ENCODE assay signal across 23 cellular contexts in genomic region chr10:95785942-95786669, GRCh38. TPM values are rescaled to one million over a fixed set of nuclear protein-coding genes. Genes with fewer than 3 reads are reported as not detected.
DNase-seq lines count a peak whose midpoint lies in the region; ATAC-seq, FAIRE-seq and TF ChIP-seq lines count a peak whose summit lies in the region.
"Had no signal": no experiment of that assay in that cellular context is flagged by ENCODE, and none has a peak within 500 bp of the region (broad histone marks: within the 10 kb centered on the region; RNA-seq: fewer than 3 reads in every experiment).

No MANE protein-coding gene starts in this region.

- TSS peak; percentile 27 for BruUV-seq in GM12878 (replicated peaks; lab: Mats Ljungman, UMichigan)

- peak overlapping the region; percentile 33 for H3K4me3 Mint-ChIP-seq in activated CD4-positive, alpha-beta T cell treated with anti-CD3 and anti-CD28 coated beads, Interleukin-2, amount 10 ng/mL, durations not matched to agents 24 days and 14 days

- FAIRE-seq in GM12878 (lab: Jason Lieb, UNC): no peak
- FAIRE-seq: endothelial cell of umbilical vein had no signal

- H3K36me3 Mint-ChIP-seq in activated CD4-positive, alpha-beta T cell treated with anti-CD3 and anti-CD28 coated beads, Interleukin-2, amount 10 ng/mL, durations not matched to agents 24 days and 14 days (ENCODE audit: low read depth): peaks cover 8% of the 10 kb centered on the region

- H3K27me3 ChIP-seq in H7 (ENCODE audit: control insufficient read depth, insufficient read depth, low read length) (no peaks in the 10 kb centered on the region), GM12878 (replicated peaks in 1 of 2; ENCODE audit: control insufficient read depth in 2 of 2, insufficient read depth in 2 of 2, low read length in 1 of 2) (no peaks in the 10 kb centered on the region), osteoblast (ENCODE audit: insufficient read depth, low read length) (no peaks in the 10 kb centered on the region)
- H3K27me3 ChIP-seq: BE2C, cardiac muscle cell, left lung, right atrium auricular region had no signal

- no peaks in the 10 kb centered on the region for H3K36me3 ChIP-seq in H7 (replicated peaks; ENCODE audit: control insufficient read depth, insufficient read depth, low read length)
- H3K36me3 ChIP-seq in GM12878 (ENCODE audit: control insufficient read depth in 2 of 2, insufficient read depth in 2 of 2, low read length in 1 of 2): peaks cover 7 to 12% of the 10 kb centered on the region in 2 experiments; a peak in 3 of 4 replicates
- no peaks in the 10 kb centered on the region for H3K36me3 ChIP-seq in osteoblast (ENCODE audit: insufficient read depth, low read length)
- H3K36me3 ChIP-seq: BE2C, cardiac muscle cell, HAP-1, left lung, right atrium auricular region had no signal

- TF ChIP-seq CTCF in GM12878 (IDR thresholded peaks at IDR 0.05 in 2 of 3, conservative IDR thresholded peaks at IDR 0.05 in 1 of 3; ENCODE audit: control insufficient read depth in 2 of 3, extremely low read depth in 1 of 3, insufficient read depth in 1 of 3, low read depth in 3 of 3, low read length in 3 of 3): no peak
- TF ChIP-seq CTCF in osteoblast (IDR thresholded peaks at IDR 0.05; ENCODE audit: extremely low read depth, low read depth, low read length): no peak

- no peak for DNase-seq in activated CD4-positive, alpha-beta T cell treated with anti-CD3 and anti-CD28 coated beads, Interleukin-2, amount 10 ng/mL, durations not matched to agents 24 days and 14 days
- no peak for DNase-seq in activated CD4-positive, alpha-beta T cell treated with anti-CD3 and anti-CD28 coated beads, Interleukin-2, amount 50 U/mL, for 48 hours
- DNase-seq in H7 (peak; percentile 15), GM12878 (ENCODE audit: low read depth, low spot score) (peak; percentile 77), osteoblast (ENCODE audit: insufficient read length, low spot score, missing footprints) (no peak), NCI-H146 (lab: John Stamatoyannopoulos, UW) (no peak), SK-N-DZ (ENCODE audit: low spot score) (no peak)
- DNase-seq: activated CD4-positive, alpha-beta T cell treated with anti-CD3 and anti-CD28 coated beads for 4 hours; amniotic stem cell; BE2C; Calu3; left lung; mucosa of descending colon; NCI-H1105 treated with DMSO at 0.1 percent for 48 hours; NCI-H510A; occipital lobe; stimulated activated CD4-positive, alpha-beta T cell treated with anti-CD3 and anti-CD28 coated beads, Interleukin-12 subunit alpha, Interleukin-12 subunit beta, amount 100 ng/mL, for 4 hours; stimulated activated CD8-positive, alpha-beta memory T cell treated with anti-CD3 and anti-CD28 coated beads, Interleukin-4, amount 100 ng/mL, for 48 hours had no signal

- peaks cover 6% of the 10 kb centered on the region for H3K27me3 Mint-ChIP-seq in activated CD4-positive, alpha-beta T cell treated with anti-CD3 and anti-CD28 coated beads, Interleukin-2, amount 10 ng/mL, durations not matched to agents 24 days and 14 days

- no peak overlapping the region for H2AFZ ChIP-seq in GM12878 (ENCODE audit: control insufficient read depth, low read depth, low read length)
- peak overlapping the region; percentile 28 for H2AFZ ChIP-seq in osteoblast (ENCODE audit: low read length)

- H3K79me2 ChIP-seq in GM12878 (ENCODE audit: control insufficient read depth, insufficient read depth, low read length) (peaks cover 98% of the 10 kb centered on the region), osteoblast (ENCODE audit: insufficient read depth, low read length) (no peaks in the 10 kb centered on the region)

- in situ Hi-C loops in GM12878 (cut with MboI): no loop called here

- SMC1A ChIA-PET in GM12878 (lab: Charles Lee; ENCODE audit: uncharacterized antibody, unreplicated experiment): interaction anchor here (0.7 to 27.8 kb wide), 10 partner anchors 8 to 91 kb away, joined by 3 to 795 read pairs (median 34); partner anchors contain the start of genes ENTPD1 and TCTN3

- TF ChIP-seq EP300 in GM12878 (IDR thresholded peaks at IDR 0.05; ENCODE audit: borderline replicate concordance in 1 of 2, control insufficient read depth in 1 of 2, low read depth in 2 of 2, low read length in 2 of 2): peak in 1 of 2 experiments; percentile 67; a peak in 2 of 4 replicates

- peaks cover 87% of the 10 kb centered on the region for H3K4me1 ChIP-seq in GM12878 (ENCODE audit: control insufficient read depth, insufficient read depth, low read length)
- H3K4me1 ChIP-seq in osteoblast (ENCODE audit: insufficient read depth, low read length): peaks cover 13% of the 10 kb centered on the region
- H3K4me1 ChIP-seq: BE2C, HAP-1, right atrium auricular region had no signal

- H3K4me3 ChIP-seq in H7 (ENCODE audit: insufficient read depth, low read depth, low read length) (no peak overlapping the region), GM12878 (peak overlapping the region; percentile 52), osteoblast (ENCODE audit: insufficient read depth, low read length) (no peak overlapping the region)
- H3K4me3 ChIP-seq: cardiac muscle cell, HAP-1, left lung, mucosa of descending colon, right atrium auricular region had no signal

- peak overlapping the region; percentile 77 for H3K27ac Mint-ChIP-seq in activated CD4-positive, alpha-beta T cell treated with anti-CD3 and anti-CD28 coated beads, Interleukin-2, amount 10 ng/mL, durations not matched to agents 24 days and 14 days

- no peaks in the 10 kb centered on the region; the same call in 2 of the 3 replicates for H3K9me3 ChIP-seq in GM12878 (replicated peaks; ENCODE audit: control insufficient read depth, insufficient read depth, low read length)
- no peaks in the 10 kb centered on the region for H3K9me3 ChIP-seq in osteoblast (ENCODE audit: low read depth, low read length)
- H3K9me3 ChIP-seq: BE2C, HAP-1, left lung, mucosa of descending colon, right atrium auricular region had no signal

- intact Hi-C loops in activated CD4-positive, alpha-beta T cell treated with anti-CD3 and anti-CD28 coated beads, Interleukin-2, amount 10 ng/mL, durations not matched to agents 24 days and 14 days (cut with micrococcal nuclease): no loop called here
- intact Hi-C loops in GM12878 (cut with micrococcal nuclease; ENCODE audit: unreplicated experiment): loop anchor here (1.0 to 10.0 kb wide), 2 partner anchors 92 to 489 kb away; partner anchors contain the start of gene BLNK

- H4K20me1 ChIP-seq in GM12878 (ENCODE audit: control insufficient read depth, insufficient read depth) (no peaks in the 10 kb centered on the region), osteoblast (ENCODE audit: insufficient read depth, low read length) (no peaks in the 10 kb centered on the region)

- H3K27ac ChIP-seq in GM12878 (ENCODE audit: control insufficient read depth, insufficient read depth) (peak overlapping the region; percentile 99), osteoblast (ENCODE audit: low read depth, low read length) (no peak overlapping the region)
- H3K27ac ChIP-seq: cardiac muscle cell, left lung, right atrium auricular region had no signal

- peak overlapping the region; percentile 73 for H3K9ac ChIP-seq in GM12878 (ENCODE audit: control insufficient read depth, insufficient read depth, low read length)

- H3K4me2 ChIP-seq in GM12878 (ENCODE audit: control insufficient read depth, insufficient read depth) (peak overlapping the region; percentile 79), osteoblast (ENCODE audit: insufficient read depth, low read length) (no peak overlapping the region)

- CTCF ChIA-PET in GM12878 (lab: Yijun Ruan, JAX): interaction anchor here (1.4 to 7.5 kb wide), 6 partner anchors 9 to 487 kb away, joined by 3 to 112 read pairs (median 48); partner anchors contain the start of genes ENTPD1 and TCTN3

- TF ChIP-seq POLR2A in GM12878 (IDR thresholded peaks at IDR 0.05; ENCODE audit: low read depth, low read length): no peak; the same call in 1 of the 2 replicates

- RAD21 ChIA-PET in GM12878 (lab: Charles Lee; ENCODE audit: unreplicated experiment): interaction anchor here (0.8 to 11.6 kb wide), 14 partner anchors 8 to 92 kb away, joined by 3 to 270 read pairs (median 4); partner anchors contain the start of genes ENTPD1 and TCTN3

- 5% methylated on average over 5 of the region's 5 CpGs for WGBS in GM12878 (ENCODE audit: insufficient coverage, insufficient replicate concordance, low lambda C conversion rate, missing lambda C conversion rate)

- H3K9me3 Mint-ChIP-seq in activated CD4-positive, alpha-beta T cell treated with anti-CD3 and anti-CD28 coated beads, Interleukin-2, amount 10 ng/mL, durations not matched to agents 24 days and 14 days: peaks cover 3% of the 10 kb centered on the region

- ATAC-seq in GM12878 (peak; percentile 27), HG02763 (IDR thresholded peaks at IDR 0.05; ENCODE audit: unreplicated experiment) (no peak)
- ATAC-seq: left lung had no signal

- no peak for TF ChIP-seq RAD21 in GM12878 (IDR thresholded peaks at IDR 0.05; ENCODE audit: insufficient read depth, low read depth, low read length)

- POLR2A ChIA-PET in GM12878 (lab: Charles Lee): interaction anchor here (1.5 to 18.6 kb wide), 8 partner anchors 9 to 92 kb away, joined by 4 to 451 read pairs (median 20); partner anchors contain the start of genes ENTPD1 and TCTN3

- H3K4me1 Mint-ChIP-seq in activated CD4-positive, alpha-beta T cell treated with anti-CD3 and anti-CD28 coated beads, Interleukin-2, amount 10 ng/mL, durations not matched to agents 24 days and 14 days: peaks cover 38% of the 10 kb centered on the region

RNA-seq across cellular contexts. Expression of gene ENTPD1, which starts 30.1 kb away (rescaled TPM):
- 13.0 and 17.0 TPM in 2 replicates for total RNA-seq in activated CD4-positive, alpha-beta T cell treated with anti-CD3 and anti-CD28 coated beads, Interleukin-2, amount 10 ng/mL, durations not matched to agents 24 days and 14 days
- 0.42 and 0.92 TPM in 2 replicates for total RNA-seq in H7 (2014; rRNA removed; shearing (Covaris generic))
- 1,304 and 1,321 TPM in 2 replicates for total RNA-seq in GM12878 (2013; cell fraction: nucleolus; rRNA removed)
- total RNA-seq in GM12878 (2014; rRNA removed): 174 and 207 TPM in 2 replicates
- 211 and 225 TPM in 2 replicates for total RNA-seq in GM12878 (2014; rRNA removed; fragmentation: Illumina TruSeq; extraction: Trizol)
- 191 and 192 TPM in 2 replicates for total RNA-seq in GM12878 (2021)
- 134 TPM for polyA plus RNA-seq in GM12878 (2011; ENCODE audit: low read depth)
- polyA plus RNA-seq in GM12878 (2011; rRNA removed): 413 and 501 TPM in 2 replicates
- 240 and 247 TPM in 2 replicates for polyA plus RNA-seq in GM12878 (2011; cell fraction: cytosol; rRNA removed)
- 347 and 487 TPM in 2 replicates for polyA plus RNA-seq in GM12878 (2011; cell fraction: nucleus; rRNA removed)
- 141 and 153 TPM in 2 replicates for polyA plus RNA-seq in GM12878 (2012)
- polyA plus RNA-seq in GM12878 (2014; fragmentation: Illumina TruSeq; extraction: Trizol): 267 and 329 TPM in 2 replicates
- 100 to 1,000 TPM; 110 to 113 TPM for polyA plus RNA-seq in GM12878 (2014; fragmentation: Nextera tagmentation; extraction: Ambion mirVana)
- polyA plus RNA-seq in GM12878 (2014; rRNA removed): 126 and 147 TPM in 2 replicates
- 100 to 1,000 TPM; 129 to 137 TPM for polyA plus RNA-seq in GM12878 (2016; fragmentation: Nextera tagmentation; extraction: Ambion mirVana)
- 467 and 533 TPM in 2 replicates for polyA minus RNA-seq in GM12878 (2011; rRNA and poly(A)+ RNA removed)
- 132 and 154 TPM in 2 replicates for polyA minus RNA-seq in GM12878 (2011; cell fraction: cytosol; rRNA and poly(A)+ RNA removed)
- polyA minus RNA-seq in GM12878 (2011; cell fraction: nucleus; rRNA and poly(A)+ RNA removed): 363 and 434 TPM in 2 replicates
- total RNA-seq in osteoblast: 7.6 and 10.6 TPM in 2 replicates
- polyA plus RNA-seq in SK-N-DZ (2014; cell fraction: cytosol; rRNA removed): 0.21 and 0.25 TPM in 2 replicates
- polyA plus RNA-seq in SK-N-DZ (2014; cell fraction: nucleus; rRNA removed): 0.05 and 0.06 TPM in 2 replicates

Comparison
In these comparisons a context has a peak if more than half of its experiments do, and no peak if none do; other contexts are left out.
1. DNase-seq: peak in H7 (single experiment) and GM12878 (single experiment); none in activated CD4-positive, alpha-beta T cell treated with anti-CD3 and anti-CD28 coated beads, Interleukin-2, amount 10 ng/mL, durations not matched to agents 24 days and 14 days (single experiment), activated CD4-positive, alpha-beta T cell treated with anti-CD3 and anti-CD28 coated beads, Interleukin-2, amount 50 U/mL, for 48 hours (0 of 2), osteoblast (single experiment), NCI-H146 (single experiment) and SK-N-DZ (single experiment).